ENCODE assay signal across 18 cellular contexts in genomic region chr1:30701266-30701650, GRCh38. TPM values are rescaled to one million over a fixed set of nuclear protein-coding genes. Genes with fewer than 3 reads are reported as not detected.
DNase-seq lines count a peak whose midpoint lies in the region; ATAC-seq and TF ChIP-seq lines count a peak whose summit lies in the region.
"Had no signal": no experiment of that assay in that cellular context is flagged by ENCODE, and none has a peak within 500 bp of the region (broad histone marks: within the 10 kb centered on the region; RNA-seq: fewer than 3 reads in every experiment).

No MANE protein-coding gene starts in this region.

- 63 to 82% methylated on average over 2 of the region's 2 CpGs for WGBS in thyroid gland, 2 donors
- no CpG with 5 or more reads among the region's 2 CpGs for WGBS in trophoblast cell (ENCODE audit: extremely low coverage, insufficient coverage, insufficient read length)

- H3K9me3 ChIP-seq in HCT116 (ENCODE audit: control insufficient read depth in 1 of 2, insufficient read depth in 1 of 2, low read depth in 1 of 2, low read length in 2 of 2) (no peaks in the 10 kb centered on the region), RWPE2 (ENCODE audit: severe bottlenecking) (no peaks in the 10 kb centered on the region), fibroblast of lung (ENCODE audit: control insufficient read depth, insufficient read depth, low read depth, low read length) (no peaks in the 10 kb centered on the region), uterus (no peaks in the 10 kb centered on the region), thyroid gland (no peaks in the 10 kb centered on the region), trophoblast cell (ENCODE audit: insufficient read depth, low read depth, low read length) (no peaks in the 10 kb centered on the region)
- H3K9me3 ChIP-seq: BE2C had no signal

- H3K4me1 ChIP-seq in HCT116 (ENCODE audit: control insufficient read depth in 1 of 2, insufficient read depth in 2 of 2, low read length in 2 of 2) (peaks cover 3 to 21% of the 10 kb centered on the region in 2 experiments; a peak in 3 of 4 replicates), RWPE2 (ENCODE audit: insufficient read depth, poor library complexity, severe bottlenecking) (peaks cover 4% of the 10 kb centered on the region), fibroblast of lung (ENCODE audit: control insufficient read depth, extremely low read depth, insufficient read depth, low read length) (peaks cover 8% of the 10 kb centered on the region), uterus (peaks cover 21 to 32% of the 10 kb centered on the region in 2 donors), thyroid gland (no peaks in the 10 kb centered on the region), trophoblast cell (ENCODE audit: control insufficient read depth in 1 of 2, insufficient read depth in 2 of 2, low read length in 2 of 2) (peaks cover 7 to 15% of the 10 kb centered on the region in 2 experiments)
- H3K4me1 ChIP-seq: BE2C had no signal

- no peak overlapping the region for H2BK12ac ChIP-seq in trophoblast cell (ENCODE audit: low read length)

- no peak for TF ChIP-seq CTCF in HCT116 (IDR thresholded peaks at IDR 0.05 in 2 of 3, conservative IDR thresholded peaks at IDR 0.05 in 1 of 3; ENCODE audit: borderline replicate concordance in 1 of 3, insufficient read depth in 1 of 3, low read depth in 2 of 3, low read length in 2 of 3)
- no peak for TF ChIP-seq CTCF in RWPE2 (IDR thresholded peaks at IDR 0.05; ENCODE audit: poor library complexity, severe bottlenecking)
- no peak for TF ChIP-seq CTCF in fibroblast of lung (conservative IDR thresholded peaks at IDR 0.05 in 1 of 2, IDR thresholded peaks at IDR 0.05 in 1 of 2; ENCODE audit: low read depth in 1 of 2, low read length in 2 of 2)
- TF ChIP-seq CTCF in uterus (IDR thresholded peaks at IDR 0.05), result no peak
- TF ChIP-seq CTCF in thyroid gland (IDR thresholded peaks at IDR 0.05), result no peak

- RAD21 ChIA-PET in HCT116 (lab: Charles Lee; ENCODE audit: low non-redundant PET in 1 of 2, low total read pairs in 2 of 2, uncharacterized antibody in 2 of 2, unreplicated experiment in 2 of 2), result no interaction called here

- CTCF ChIA-PET in HCT116 (lab: Charles Lee), result interaction anchor here (1.4 kb wide), 1 partner anchor 321 kb away, joined by 8 read pairs; no protein-coding TSS in a partner anchor

- no peak overlapping the region for H4K8ac ChIP-seq in trophoblast cell (ENCODE audit: low read depth, low read length)

- H3K4ac ChIP-seq in trophoblast cell (ENCODE audit: low read depth, low read length), result no peak overlapping the region

- H3K9me3 Mint-ChIP-seq in effector memory CD8-positive, alpha-beta T cell, result no peaks in the 10 kb centered on the region
- H3K9me3 Mint-ChIP-seq: CD8-positive, alpha-beta T cell; IgD-negative memory B cell had no signal

- H3K27me3 ChIP-seq in HCT116 (ENCODE audit: insufficient read depth, low read length), result no peaks in the 10 kb centered on the region
- no peaks in the 10 kb centered on the region for H3K27me3 ChIP-seq in RWPE2 (ENCODE audit: insufficient read depth, poor library complexity, severe bottlenecking)
- no peaks in the 10 kb centered on the region for H3K27me3 ChIP-seq in fibroblast of lung (ENCODE audit: control insufficient read depth, insufficient read depth, low read length)
- no peaks in the 10 kb centered on the region for H3K27me3 ChIP-seq in uterus
- H3K27me3 ChIP-seq in thyroid gland, result no peaks in the 10 kb centered on the region
- H3K27me3 ChIP-seq in trophoblast cell (ENCODE audit: insufficient read depth, low read length), result no peaks in the 10 kb centered on the region
- H3K27me3 ChIP-seq: BE2C had no signal

- no peaks in the 10 kb centered on the region for H3K4me1 Mint-ChIP-seq in effector memory CD8-positive, alpha-beta T cell (ENCODE audit: low read depth in 2 of 2)
- H3K4me1 Mint-ChIP-seq: IgD-negative memory B cell had no signal

- no peaks in the 10 kb centered on the region for H3K36me3 Mint-ChIP-seq in effector memory CD8-positive, alpha-beta T cell (ENCODE audit: insufficient read depth)
- H3K36me3 Mint-ChIP-seq: CD8-positive, alpha-beta T cell; IgD-negative memory B cell had no signal

- H3K27ac ChIP-seq in HCT116 (ENCODE audit: low read depth, low read length) (no peak overlapping the region), RWPE2 (ENCODE audit: poor library complexity, severe bottlenecking) (peak overlapping the region; percentile 11), fibroblast of lung (ENCODE audit: insufficient read depth, low read length) (no peak overlapping the region), uterus (peak overlapping the region; percentile 89 to 90), thyroid gland (no peak overlapping the region), trophoblast cell (ENCODE audit: low read depth, low read length) (no peak overlapping the region)
- H3K27ac ChIP-seq: PC-9 had no signal

- TF ChIP-seq POLR2A in HCT116 (IDR thresholded peaks at IDR 0.05; ENCODE audit: borderline replicate concordance, extremely low read depth, insufficient read depth, insufficient read length) (no peak), uterus (IDR thresholded peaks at IDR 0.05) (no peak), thyroid gland (IDR thresholded peaks at IDR 0.05) (no peak)

- POLR2A ChIA-PET in HCT116 (lab: Charles Lee), result interaction anchor here (0.7 kb wide), 1 partner anchor 16 kb away, joined by 3 read pairs; no protein-coding TSS in a partner anchor

- intact Hi-C loops in HCT116 (cut with micrococcal nuclease) (loop anchor here (10.0 kb wide), 2 partner anchors 266 to 906 kb away; no protein-coding TSS in a partner anchor), uterus (cut with DNase I; ENCODE audit: low total_unique reads) (loop anchor here (5.0 kb wide), 1 partner anchor 174 kb away; no protein-coding TSS in a partner anchor), thyroid gland (cut with DNase I) (loop anchor here (10.0 kb wide), 1 partner anchor 1466 kb away; the partner anchor contains the start of genes MECR and PTPRU)

- H2BK5ac ChIP-seq in trophoblast cell (ENCODE audit: low read depth, low read length, poor library complexity), result no peak overlapping the region

- no peak overlapping the region for H3K23ac ChIP-seq in trophoblast cell (ENCODE audit: low read length)

- H3K4me2 ChIP-seq in HCT116 (ENCODE audit: low read length), result peak overlapping the region; percentile 47
- no peak overlapping the region for H3K4me2 ChIP-seq in fibroblast of lung (ENCODE audit: extremely low read depth, insufficient read depth, low read length)
- no peak overlapping the region for H3K4me2 ChIP-seq in trophoblast cell (ENCODE audit: low read length)
- H3K4me2 ChIP-seq: PC-9 had no signal

- H3K4me3 Mint-ChIP-seq in effector memory CD8-positive, alpha-beta T cell, result no peak overlapping the region
- H3K4me3 Mint-ChIP-seq: CD8-positive, alpha-beta T cell; IgD-negative memory B cell had no signal

- H3K27me3 Mint-ChIP-seq in effector memory CD8-positive, alpha-beta T cell, result peaks cover 0 to 6% of the 10 kb centered on the region in 2 donors

- H3K18ac ChIP-seq in trophoblast cell (ENCODE audit: low read length), result no peak overlapping the region

- no peak overlapping the region for H4K91ac ChIP-seq in trophoblast cell (ENCODE audit: low read depth, low read length)

- no peak overlapping the region for H3K14ac ChIP-seq in trophoblast cell (ENCODE audit: low read length)

- H3K4me3 ChIP-seq in HCT116 (replicated peaks in 1 of 2; ENCODE audit: low read depth in 1 of 2, low read length in 2 of 2) (no peak overlapping the region), RWPE2 (ENCODE audit: severe bottlenecking) (no peak overlapping the region), fibroblast of lung (replicated peaks in 1 of 4; ENCODE audit: control extremely low read depth in 1 of 4, insufficient read depth in 1 of 4, low read depth in 3 of 4, low read length in 4 of 4) (no peak overlapping the region), uterus (no peak overlapping the region), thyroid gland (replicated peaks in 1 of 3) (no peak overlapping the region), trophoblast cell (ENCODE audit: low read depth, low read length) (no peak overlapping the region)
- H3K4me3 ChIP-seq: PC-9 had no signal

- H2AK5ac ChIP-seq in trophoblast cell (ENCODE audit: low read length), result no peak overlapping the region

- no peak overlapping the region for H4K12ac ChIP-seq in trophoblast cell (ENCODE audit: low read depth, low read length)

- TF ChIP-seq RAD21 in HCT116 (IDR thresholded peaks at IDR 0.05; ENCODE audit: low read depth), result no peak

- H2AFZ ChIP-seq in HCT116 (ENCODE audit: low read depth, low read length, poor library complexity, severe bottlenecking) (peak overlapping the region; percentile 68), fibroblast of lung (ENCODE audit: low read length) (peak overlapping the region; percentile 57), trophoblast cell (ENCODE audit: insufficient read depth, low read length, poor library complexity) (no peak overlapping the region)
- H2AFZ ChIP-seq: PC-9 had no signal

- ATAC-seq in HCT116, result peak; percentile 47
- peak; percentile 35 for ATAC-seq in RWPE2 (ENCODE audit: low read depth)
- ATAC-seq in effector memory CD8-positive, alpha-beta T cell (replicated peaks), result no peak
- ATAC-seq: CD8-positive, alpha-beta T cell had no signal

- H3K9me2 ChIP-seq in HCT116 (ENCODE audit: insufficient read depth), result no peaks in the 10 kb centered on the region

- no peaks in the 10 kb centered on the region for H4K20me1 ChIP-seq in HCT116 (ENCODE audit: insufficient read depth)
- no peaks in the 10 kb centered on the region for H4K20me1 ChIP-seq in fibroblast of lung (ENCODE audit: control insufficient read depth, extremely low read depth, insufficient read depth, low read length)

- H3K27ac Mint-ChIP-seq in effector memory CD8-positive, alpha-beta T cell, result no peak overlapping the region
- H3K27ac Mint-ChIP-seq: CD8-positive, alpha-beta T cell; IgD-negative memory B cell had no signal

- H2BK120ac ChIP-seq in trophoblast cell (ENCODE audit: insufficient read depth, low read length, poor library complexity), result no peak overlapping the region

- H3K79me1 ChIP-seq in trophoblast cell (ENCODE audit: low read length), result no peaks in the 10 kb centered on the region

- no peak for DNase-seq in HCT116 (ENCODE audit: low read depth, low spot score)
- DNase-seq in RWPE2 (ENCODE audit: low spot score), result no peak
- no peak for DNase-seq in fibroblast of lung (ENCODE audit: low read depth in 2 of 2)
- no peak for DNase-seq in uterus
- DNase-seq in effector memory CD8-positive, alpha-beta T cell, result no peak
- no peak for DNase-seq in thyroid gland
- no peak for DNase-seq in trophoblast cell
- DNase-seq: CD8-positive, alpha-beta T cell; H7; MV-4-11; NCI-H1417; NCI-H1930; NCI-H748 treated with DMSO at 0.1 percent for 48 hours had no signal

- H3K36me3 ChIP-seq in HCT116 (ENCODE audit: control insufficient read depth in 1 of 2, insufficient read depth in 2 of 2, low read length in 2 of 2), result no peaks in the 10 kb centered on the region
- no peaks in the 10 kb centered on the region for H3K36me3 ChIP-seq in RWPE2 (ENCODE audit: low read depth)
- no peaks in the 10 kb centered on the region for H3K36me3 ChIP-seq in fibroblast of lung (ENCODE audit: control insufficient read depth, insufficient read depth, low read length)
- no peaks in the 10 kb centered on the region for H3K36me3 ChIP-seq in uterus
- no peaks in the 10 kb centered on the region for H3K36me3 ChIP-seq in thyroid gland
- no peaks in the 10 kb centered on the region for H3K36me3 ChIP-seq in trophoblast cell (ENCODE audit: control insufficient read depth in 1 of 2, insufficient read depth in 2 of 2, low read length in 2 of 2)
- H3K36me3 ChIP-seq: BE2C had no signal

- BruUV-seq in HCT116 (replicated peaks; lab: Mats Ljungman, UMichigan), result no TSS peak

- H3K9ac ChIP-seq in HCT116 (ENCODE audit: low read length) (no peak overlapping the region), fibroblast of lung (ENCODE audit: insufficient read depth, low read length) (no peak overlapping the region), trophoblast cell (ENCODE audit: low read length) (no peak overlapping the region)

- no peaks in the 10 kb centered on the region for H3K79me2 ChIP-seq in HCT116 (ENCODE audit: insufficient read depth, low read length)
- H3K79me2 ChIP-seq in fibroblast of lung (ENCODE audit: control insufficient read depth, insufficient read depth, low read length), result no peaks in the 10 kb centered on the region
- no peaks in the 10 kb centered on the region for H3K79me2 ChIP-seq in trophoblast cell (ENCODE audit: control insufficient read depth, insufficient read depth, low read length, poor library complexity)

RNA-seq across cellular contexts. Expression of gene MATN1, which starts 22.1 kb away (rescaled TPM):
- 0.12 TPM for total RNA-seq in HCT116 (2021; ENCODE audit: unreplicated experiment)
- 0.05 and 0.18 TPM in 2 replicates for polyA plus RNA-seq in HCT116 (2012)
- 0.26 TPM in 1 of 2 replicates, not detected in the other for total RNA-seq in fibroblast of lung
- polyA plus RNA-seq in fibroblast of lung, result not detected in 2 replicates
- polyA plus RNA-seq in fibroblast of lung (2012), result 0.07 TPM in 1 of 2 replicates, not detected in the other
- polyA minus RNA-seq in fibroblast of lung (ENCODE audit: low replicate concordance), result not detected in 2 replicates
- 1 to 10 TPM in 1 of 4 donors, under 1 TPM in 1, not detected in 2; 0.46 to 1.7 TPM for total RNA-seq in uterus
- total RNA-seq in thyroid gland, result 1 to 10 TPM in 1 of 4 donors, under 1 TPM in 1, not detected in 2; 0.45 to 3.0 TPM
- polyA plus RNA-seq in trophoblast cell (2013), result 0.04 and 0.10 TPM in 2 replicates
- total RNA-seq: HT1080 had no signal
- polyA plus RNA-seq: IgD-negative memory B cell had no signal

RNA-seq across cellular contexts. Expression of gene LAPTM5, which starts 56.3 kb away (rescaled TPM):
- total RNA-seq in HCT116 (2021; ENCODE audit: unreplicated experiment), result 1.5 TPM
- polyA plus RNA-seq in HCT116 (2012), result 0.11 and 0.14 TPM in 2 replicates
- total RNA-seq in fibroblast of lung, result under 0.01 TPM in 2 replicates
- polyA plus RNA-seq in fibroblast of lung, result 0.25 and 0.32 TPM in 2 replicates
- polyA plus RNA-seq in fibroblast of lung (2012), result 0.06 and 0.19 TPM in 2 replicates
- polyA minus RNA-seq in fibroblast of lung (ENCODE audit: low replicate concordance), result 0.70 and 3.4 TPM in 2 replicates
- total RNA-seq in uterus, result 10 to 100 TPM in 3 of 4 donors, 1 to 10 TPM in 1; 6.1 to 76.8 (median 15.8) TPM
- 10 to 100 TPM; 25.3 to 97.3 (median 46.4) TPM for total RNA-seq in thyroid gland
- polyA plus RNA-seq in trophoblast cell (2013), result 0.30 and 0.33 TPM in 2 replicates
- total RNA-seq: NCI-H460 had no signal

Comparison
In these comparisons a context has a peak if more than half of its experiments do, and no peak if none do; other contexts are left out.
1. H3K27ac ChIP-seq: peak in RWPE2 (single experiment) and uterus (2 of 2); none in HCT116 (single experiment), fibroblast of lung (single experiment), thyroid gland (0 of 3) and trophoblast cell (single experiment).